11 cellular contexts compared by ENCODE assay signal in the genomic region with DNA sequence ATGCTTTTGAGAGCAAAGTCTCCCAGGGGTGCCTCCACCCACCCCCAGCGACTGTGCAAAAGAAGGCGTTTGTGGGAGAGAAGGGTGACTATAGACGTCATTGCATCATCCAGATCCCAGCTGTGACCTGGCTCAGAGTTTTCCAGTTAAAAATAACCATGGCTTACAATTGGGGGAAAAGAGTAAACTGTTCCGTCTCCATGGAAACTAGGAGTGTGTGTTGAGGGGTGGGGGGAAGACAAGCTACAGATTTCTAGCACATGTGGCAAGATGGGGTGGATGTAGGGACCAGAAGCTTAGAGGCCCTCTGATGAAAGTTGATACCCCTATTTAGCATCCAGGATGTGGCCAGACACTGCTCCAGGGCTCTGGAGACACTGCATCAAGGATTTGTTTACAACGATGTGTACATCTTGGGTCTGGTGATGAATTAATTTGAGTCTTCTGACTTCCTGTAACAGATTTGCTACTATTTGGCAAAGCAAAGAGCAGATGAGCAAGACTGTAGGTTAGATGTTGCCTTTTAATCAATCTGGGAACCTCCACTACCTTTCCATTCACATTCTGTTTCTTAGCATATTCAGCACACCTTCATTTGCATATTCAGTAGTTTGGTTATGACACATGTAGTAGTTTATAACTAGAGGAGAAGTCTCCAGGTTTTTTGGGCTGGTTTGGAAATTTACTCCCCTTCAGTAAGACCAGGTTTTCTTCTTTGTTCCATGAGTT. TPM values are rescaled to one million over a fixed set of nuclear protein-coding genes. Genes with fewer than 3 reads are reported as not detected.
A peak's percentile ranks its signal among the peaks of the same experiment; 100 is the strongest.
DNase-seq lines count a peak whose midpoint lies in the region; ATAC-seq, FAIRE-seq and TF ChIP-seq lines count a peak whose summit lies in the region.
"Had no signal": no experiment of that assay in that cellular context is flagged by ENCODE, and none has a peak within 500 bp of the region (broad histone marks: within the 10 kb centered on the region; RNA-seq: fewer than 3 reads in every experiment).

No MANE protein-coding gene starts in this region.

- in situ Hi-C loops in HepG2 (cut with HindIII; ENCODE audit: extremely low pct_ligation_motif_present, low pct_unique_long_range_greater_than_20kb): no loop called here
- in situ Hi-C loops in SK-MEL-5 (cut with HindIII; ENCODE audit: low pct_unique_long_range_greater_than_20kb, low sequenced_read_pairs): no loop called here

- H4K20me1 ChIP-seq in HepG2 (ENCODE audit: insufficient read depth, low read length): no peaks in the 10 kb centered on the region

- TF ChIP-seq EP300 in HepG2 (IDR thresholded peaks at IDR 0.05; ENCODE audit: low read depth in 2 of 2, low read length in 2 of 2): no peak
- no peak for TF ChIP-seq EP300 in HepG2 (CRISPR knock-in tag; IDR thresholded peaks at IDR 0.05; ENCODE audit: borderline replicate concordance)

- TF ChIP-seq CTCF in HepG2 (CRISPR knock-in tag; IDR thresholded peaks at IDR 0.05): no peak
- TF ChIP-seq CTCF in right lobe of liver (IDR thresholded peaks at IDR 0.05): no peak

- H3K4me1 ChIP-seq in HepG2 (ENCODE audit: insufficient read depth, low read length) (peaks cover 38% of the 10 kb centered on the region), right lobe of liver (peaks cover 0 to 22% (median 3%) of the 10 kb centered on the region in 4 donors)

- no peak for DNase-seq in HepG2 (ENCODE audit: low spot score)
- no peak for DNase-seq in right lobe of liver
- DNase-seq in SK-MEL-5 (ENCODE audit: low read depth, low spot score): peak; percentile 93
- peak; percentile 85 for DNase-seq in hepatic stellate cell (ENCODE audit: low spot score)
- DNase-seq in activated naive CD4-positive, alpha-beta T cell (lab: John Stamatoyannopoulos, UW): no peak
- DNase-seq in HuH-7 (ENCODE audit: low spot score): no peak

- no peak overlapping the region for H3K9ac ChIP-seq in HepG2 (ENCODE audit: insufficient read depth, low read depth, low read length)

- H3K27ac ChIP-seq in HepG2 (ENCODE audit: extremely low read length, insufficient read depth, low read length): no peak overlapping the region
- no peak overlapping the region for H3K27ac ChIP-seq in right lobe of liver
- H3K27ac ChIP-seq: HL-60 had no signal

- FAIRE-seq in HepG2 (lab: Jason Lieb, UNC): no peak
- FAIRE-seq: TTC549 had no signal

- H3K9me3 ChIP-seq in HepG2 (ENCODE audit: low read length) (no peaks in the 10 kb centered on the region), right lobe of liver (no peaks in the 10 kb centered on the region)

- no TSS peak for BruUV-seq in HepG2 (replicated peaks; lab: Mats Ljungman, UMichigan)

- no peak overlapping the region for H2AFZ ChIP-seq in HepG2 (ENCODE audit: low read length)

- H3K79me2 ChIP-seq in HepG2 (ENCODE audit: insufficient read depth, low read length): no peaks in the 10 kb centered on the region

- intact Hi-C loops in HepG2 (cut with micrococcal nuclease; ENCODE audit: unreplicated experiment): no loop called here
- intact Hi-C loops in right lobe of liver (cut with DNase I): loop anchor here in 1 of 2 donors (10.0 kb wide), 1 partner anchor 69 kb away; no protein-coding TSS in a partner anchor

- 43% methylated on average over 5 of the region's 5 CpGs for WGBS in HepG2 (ENCODE audit: low lambda C conversion rate)
- 39% methylated on average over 5 of the region's 5 CpGs for whole genome bisulfite sequencing in right lobe of liver (ENCODE audit: insufficient coverage, low coverage, low lambda C conversion rate, missing lambda C conversion rate)

- peak overlapping the region; percentile 11; the same call in 1 of the 2 replicates for H3K4me2 ChIP-seq in HepG2 (ENCODE audit: low read depth, low read length)

- TF ChIP-seq POLR2A in HepG2 (IDR thresholded peaks at IDR 0.05; ENCODE audit: insufficient read depth in 1 of 2, low read depth in 2 of 2, low read length in 2 of 2) (no peak), right lobe of liver (IDR thresholded peaks at IDR 0.05) (no peak)

- TF ChIP-seq RAD21 in HepG2 (CRISPR knock-in tag; IDR thresholded peaks at IDR 0.05): no peak

- CTCF ChIA-PET in HepG2 (lab: Yijun Ruan, JAX; ENCODE audit: low intra/inter-chr PET ratio, low total read pairs): no interaction called here

- POLR2A ChIA-PET in HepG2 (lab: Yijun Ruan, JAX): interaction anchor here (0.9 kb wide), 1 partner anchor 18 kb away, joined by 3 read pairs; no protein-coding TSS in a partner anchor

- H3K36me3 ChIP-seq in HepG2 (replicated peaks in 1 of 2; ENCODE audit: control insufficient read depth in 1 of 2, insufficient read depth in 2 of 2, low read length in 2 of 2) (peaks cover 0 to 12% of the 10 kb centered on the region in 2 experiments; a peak in 2 of 5 replicates), right lobe of liver (peaks cover 0 to 2% (median under 1%) of the 10 kb centered on the region in 4 donors)

- no peak overlapping the region for H3K4me3 ChIP-seq in HepG2 (replicated peaks in 1 of 3; ENCODE audit: insufficient read depth in 1 of 3, low read depth in 2 of 3, low read length in 3 of 3)
- no peak overlapping the region for H3K4me3 ChIP-seq in right lobe of liver
- H3K4me3 ChIP-seq: skin epidermis had no signal

- H3K27me3 ChIP-seq in HepG2 (ENCODE audit: control insufficient read depth in 1 of 2, insufficient read depth in 2 of 2, low read length in 2 of 2) (no peaks in the 10 kb centered on the region), right lobe of liver (no peaks in the 10 kb centered on the region)

- ATAC-seq in HepG2 (no peak; the same call in 2 of the 3 replicates), right lobe of liver (no peak), GM18867 (IDR thresholded peaks at IDR 0.05; ENCODE audit: unreplicated experiment) (no peak), HG02588 (IDR thresholded peaks at IDR 0.05; ENCODE audit: unreplicated experiment) (no peak)

TF ChIP-seq in HepG2, 621 proteins besides CTCF, POLR2A, EP300 and RAD21:
- TF ChIP-seq ZNF891 (CRISPR knock-in tag; IDR thresholded peaks at IDR 0.05): no peak
- TF ChIP-seq FOSL2 (CRISPR knock-in tag; IDR thresholded peaks at IDR 0.05): peak; percentile 30
- peak; percentile 77; the same call in 1 of the 2 replicates for TF ChIP-seq CEBPB (IDR thresholded peaks at IDR 0.05; ENCODE audit: borderline replicate concordance, low read depth, low read length)
- no peak for TF ChIP-seq ZFY (CRISPR knock-in tag; IDR thresholded peaks at IDR 0.05)
- TF ChIP-seq, protein P1, sequence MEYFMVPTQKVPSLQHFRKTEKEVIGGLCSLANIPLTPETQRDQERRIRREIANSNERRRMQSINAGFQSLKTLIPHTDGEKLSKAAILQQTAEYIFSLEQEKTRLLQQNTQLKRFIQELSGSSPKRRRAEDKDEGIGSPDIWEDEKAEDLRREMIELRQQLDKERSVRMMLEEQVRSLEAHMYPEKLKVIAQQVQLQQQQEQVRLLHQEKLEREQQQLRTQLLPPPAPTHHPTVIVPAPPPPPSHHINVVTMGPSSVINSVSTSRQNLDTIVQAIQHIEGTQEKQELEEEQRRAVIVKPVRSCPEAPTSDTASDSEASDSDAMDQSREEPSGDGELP (IDR thresholded peaks at IDR 0.05; ENCODE audit: borderline replicate concordance, low read depth): peak; percentile 54; the same call in 1 of the 2 replicates
- TF ChIP-seq, protein P2, sequence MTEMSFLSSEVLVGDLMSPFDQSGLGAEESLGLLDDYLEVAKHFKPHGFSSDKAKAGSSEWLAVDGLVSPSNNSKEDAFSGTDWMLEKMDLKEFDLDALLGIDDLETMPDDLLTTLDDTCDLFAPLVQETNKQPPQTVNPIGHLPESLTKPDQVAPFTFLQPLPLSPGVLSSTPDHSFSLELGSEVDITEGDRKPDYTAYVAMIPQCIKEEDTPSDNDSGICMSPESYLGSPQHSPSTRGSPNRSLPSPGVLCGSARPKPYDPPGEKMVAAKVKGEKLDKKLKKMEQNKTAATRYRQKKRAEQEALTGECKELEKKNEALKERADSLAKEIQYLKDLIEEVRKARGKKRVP (CRISPR knock-in tag; IDR thresholded peaks at IDR 0.05): peak in 1 of 2 experiments; percentile 94; a peak in 2 of 4 replicates
- peak; percentile 74; the same call in 1 of the 2 replicates for TF ChIP-seq CEBPG (CRISPR knock-in tag; IDR thresholded peaks at IDR 0.05)
- peak; percentile 12; the same call in 1 of the 2 replicates for TF ChIP-seq SAP130 (CRISPR knock-in tag; IDR thresholded peaks at IDR 0.05; ENCODE audit: low read depth)

RNA-seq across cellular contexts. Expression of a gene that starts 6.2 kb away (rescaled TPM):
- total RNA-seq in HepG2 (2016; rRNA removed; fragmentation: Illumina TruSeq; extraction: Trizol) (33.5 and 44.1 TPM in 2 replicates), right lobe of liver (10 to 100 TPM; 10.6 to 21.2 (median 13.2) TPM)
- 18.8 and 21.5 TPM in 2 replicates for total RNA-seq in HepG2 (2016; cell fraction: cytosol; rRNA removed; fragmentation: Illumina TruSeq; extraction: Trizol; ENCODE audit: low read depth)
- 32.1 and 44.0 TPM in 2 replicates for total RNA-seq in HepG2 (2016; cell fraction: insoluble cytoplasmic fraction; rRNA removed; fragmentation: Illumina TruSeq; extraction: Trizol)
- 32.9 and 33.1 TPM in 2 replicates for total RNA-seq in HepG2 (2016; cell fraction: membrane; rRNA removed; fragmentation: Illumina TruSeq; extraction: Trizol)
- 11.9 and 15.3 TPM in 2 replicates for total RNA-seq in HepG2 (2016; cell fraction: nucleus; rRNA removed; fragmentation: Illumina TruSeq; extraction: Trizol)
- 38.6 and 39.8 TPM in 2 replicates for polyA plus RNA-seq in HepG2 (2011; rRNA removed)
- polyA plus RNA-seq in HepG2 (2011; cell fraction: cytosol; rRNA removed): 39.9 and 43.8 TPM in 2 replicates
- 17.1 and 18.3 TPM in 2 replicates for polyA plus RNA-seq in HepG2 (2011; cell fraction: nucleus; rRNA removed)
- 17.8 and 27.2 TPM in 2 replicates for polyA plus RNA-seq in HepG2 (2012)
- 17.9 and 19.4 TPM in 2 replicates for polyA plus RNA-seq in HepG2 (2016; cell fraction: cytosol; fragmentation: Illumina TruSeq; extraction: Trizol; ENCODE audit: low read depth)
- polyA plus RNA-seq in HepG2 (2016; cell fraction: insoluble cytoplasmic fraction; fragmentation: Illumina TruSeq; extraction: Trizol; ENCODE audit: low read depth): 53.9 and 55.7 TPM in 2 replicates
- 27.9 and 28.1 TPM in 2 replicates for polyA plus RNA-seq in HepG2 (2016; cell fraction: membrane; fragmentation: Illumina TruSeq; extraction: Trizol; ENCODE audit: low read depth)
- 25.9 and 26.2 TPM in 2 replicates for polyA plus RNA-seq in HepG2 (2016; cell fraction: nucleus; fragmentation: Illumina TruSeq; extraction: Trizol; ENCODE audit: insufficient read depth, low read depth)
- polyA minus RNA-seq in HepG2 (2011; rRNA and poly(A)+ RNA removed; ENCODE audit: low replicate concordance): 55.5 and 55.9 TPM in 2 replicates
- 13.8 and 14.9 TPM in 2 replicates for polyA minus RNA-seq in HepG2 (2011; cell fraction: cytosol; rRNA and poly(A)+ RNA removed)
- 8.9 and 10.8 TPM in 2 replicates for polyA minus RNA-seq in HepG2 (2011; cell fraction: nucleus; rRNA and poly(A)+ RNA removed)
- total RNA-seq in SK-MEL-5 (2014; rRNA removed; shearing (Covaris generic)): 106 and 119 TPM in 2 replicates
- polyA plus RNA-seq in SK-MEL-5 (2015; cell fraction: cytosol; rRNA removed): 89.7 and 90.1 TPM in 2 replicates
- polyA plus RNA-seq in SK-MEL-5 (2015; cell fraction: nucleus; rRNA removed): 28.7 and 39.9 TPM in 2 replicates

Comparison
In these comparisons a context has a peak if more than half of its experiments do, and no peak if none do; other contexts are left out.
1. DNase-seq: peak in SK-MEL-5 (single experiment) and hepatic stellate cell (single experiment); none in HepG2 (single experiment), right lobe of liver (0 of 3), activated naive CD4-positive, alpha-beta T cell (0 of 4) and HuH-7 (single experiment).